17 cellular contexts compared by ENCODE assay signal in the genomic region with DNA sequence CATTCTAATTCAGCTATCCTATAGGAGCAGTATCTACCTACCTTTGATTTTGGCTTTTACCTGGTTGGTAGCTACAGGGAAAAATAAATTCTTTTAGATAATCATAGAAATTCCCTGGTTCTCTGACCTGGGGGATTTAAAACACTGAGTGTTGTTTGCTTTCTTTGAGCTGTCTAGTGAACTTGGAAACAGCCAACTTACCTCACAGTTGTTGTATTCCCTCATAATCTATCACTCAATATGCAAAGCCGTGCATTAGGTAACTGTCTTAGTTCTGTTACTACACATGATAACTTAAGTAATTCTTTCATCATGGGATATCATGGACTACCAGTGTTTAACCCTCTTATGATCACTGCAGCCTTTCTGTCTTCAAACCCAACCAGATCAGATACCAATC.
DNase-seq lines count a peak whose midpoint lies in the region; ATAC-seq and TF ChIP-seq lines count a peak whose summit lies in the region.
"Had no signal": no experiment of that assay in that cellular context is flagged by ENCODE, and none has a peak within 500 bp of the region (broad histone marks: within the 10 kb centered on the region; RNA-seq: fewer than 3 reads in every experiment).

No MANE protein-coding gene starts in this region.

- no peaks in the 10 kb centered on the region for H3K9me2 ChIP-seq in OCI-LY1 (ENCODE audit: low read depth, low read length)

- CTCF ChIA-PET in CD8-positive, alpha-beta T cell (lab: Charles Lee), result no interaction called here

- peaks cover 15% of the 10 kb centered on the region for H3K36me3 ChIP-seq in CD4-positive, CD25-positive, alpha-beta regulatory T cell (ENCODE audit: control insufficient read depth, insufficient read depth, low read length)
- peaks cover 4% of the 10 kb centered on the region for H3K36me3 ChIP-seq in CD8-positive, alpha-beta T cell (ENCODE audit: insufficient read depth, low read length)
- H3K36me3 ChIP-seq in OCI-LY1 (ENCODE audit: insufficient read depth, low read length) (peaks cover 40% of the 10 kb centered on the region), tibial nerve (peaks cover 0 to 28% (median 0%) of the 10 kb centered on the region in 3 donors)

- no peaks in the 10 kb centered on the region for H3K27me3 Mint-ChIP-seq in CD4-positive, CD25-positive, alpha-beta regulatory T cell
- H3K27me3 Mint-ChIP-seq in CD8-positive, alpha-beta T cell (ENCODE audit: low read depth), result no peaks in the 10 kb centered on the region
- H3K27me3 Mint-ChIP-seq in immature natural killer cell (ENCODE audit: low read depth in 3 of 3), result no peaks in the 10 kb centered on the region

- no peak for TF ChIP-seq EP300 in tibial nerve (IDR thresholded peaks at IDR 0.05)

- no peak for TF ChIP-seq CTCF in CD8-positive, alpha-beta T cell (IDR thresholded peaks at IDR 0.05)
- TF ChIP-seq CTCF in OCI-LY1 (IDR thresholded peaks at IDR 0.05; ENCODE audit: low read length), result no peak
- no peak for TF ChIP-seq CTCF in tibial nerve (IDR thresholded peaks at IDR 0.05)

- ATAC-seq in CD4-positive, CD25-positive, alpha-beta regulatory T cell (ENCODE audit: low read depth in 2 of 2), result no peak
- ATAC-seq in CD8-positive, alpha-beta T cell, result no peak
- ATAC-seq: Panc1 had no signal

- peak overlapping the region; percentile 54 to 91 (median 78) for H3K4me3 Mint-ChIP-seq in CD4-positive, CD25-positive, alpha-beta regulatory T cell
- peak overlapping the region; percentile 78 for H3K4me3 Mint-ChIP-seq in CD8-positive, alpha-beta T cell
- H3K4me3 Mint-ChIP-seq in immature natural killer cell, result peak overlapping the region; percentile 83 to 94 (median 88)
- H3K4me3 Mint-ChIP-seq: nephron had no signal

- 85 to 97% methylated on average over 1 of the region's 1 CpG for WGBS in tibial nerve, 2 donors

- POLR2A ChIA-PET in CD8-positive, alpha-beta T cell (lab: Charles Lee), result no interaction called here

- peak overlapping the region; percentile 89 for H3K4me3 ChIP-seq in CD4-positive, CD25-positive, alpha-beta regulatory T cell (ENCODE audit: low read depth, low read length)
- peak overlapping the region; percentile 24 for H3K4me3 ChIP-seq in CD8-positive, alpha-beta T cell (ENCODE audit: low read depth, low read length)
- H3K4me3 ChIP-seq in OCI-LY1 (ENCODE audit: low read depth, low read length, poor library complexity, severe bottlenecking) (no peak overlapping the region), tibial nerve (no peak overlapping the region)
- H3K4me3 ChIP-seq: BLaER1, SK-N-MC, testis had no signal

- H3F3A ChIP-seq in OCI-LY1 (ENCODE audit: insufficient read depth, low read length), result no peaks in the 10 kb centered on the region

- no peak overlapping the region for H2AFZ ChIP-seq in OCI-LY1 (ENCODE audit: low read length)

- H3K4me1 Mint-ChIP-seq in CD4-positive, CD25-positive, alpha-beta regulatory T cell, result peaks cover 9 to 22% (median 16%) of the 10 kb centered on the region in 4 donors
- peaks cover 13% of the 10 kb centered on the region for H3K4me1 Mint-ChIP-seq in CD8-positive, alpha-beta T cell (ENCODE audit: low read depth)
- H3K4me1 Mint-ChIP-seq in immature natural killer cell, result peaks cover 14 to 15% of the 10 kb centered on the region in 2 donors

- no peaks in the 10 kb centered on the region for H3K9me3 ChIP-seq in CD4-positive, CD25-positive, alpha-beta regulatory T cell (ENCODE audit: control insufficient read depth in 2 of 2, low read length in 2 of 2)
- no peaks in the 10 kb centered on the region for H3K9me3 ChIP-seq in CD8-positive, alpha-beta T cell (ENCODE audit: low read length)
- H3K9me3 ChIP-seq in OCI-LY1 (ENCODE audit: low read length), result 0 out of 2 replicates have a peak, but pooled peaks cover 3% of the 10 kb centered on the region
- no peaks in the 10 kb centered on the region for H3K9me3 ChIP-seq in tibial nerve
- H3K9me3 ChIP-seq: testis had no signal

- H3K4me1 ChIP-seq in CD4-positive, CD25-positive, alpha-beta regulatory T cell (ENCODE audit: control insufficient read depth, insufficient read depth, low read length, poor library complexity, severe bottlenecking), result peaks cover 12% of the 10 kb centered on the region
- no peaks in the 10 kb centered on the region for H3K4me1 ChIP-seq in CD8-positive, alpha-beta T cell (ENCODE audit: insufficient read depth, low read length)
- H3K4me1 ChIP-seq in OCI-LY1 (ENCODE audit: insufficient read depth, low read length, severe bottlenecking), result no peaks in the 10 kb centered on the region
- H3K4me1 ChIP-seq in tibial nerve, result peaks cover 0 to 7% (median 3%) of the 10 kb centered on the region in 4 donors
- H3K4me1 ChIP-seq: BLaER1 had no signal

- DNase-seq in CD4-positive, CD25-positive, alpha-beta regulatory T cell, result no peak
- no peak for DNase-seq in CD8-positive, alpha-beta T cell
- DNase-seq in immature natural killer cell, result no peak
- no peak for DNase-seq in AML-193 (lab: John Stamatoyannopoulos, UW)
- DNase-seq in NCI-H82 treated with DMSO at 0.1 percent for 48 hours (lab: John Stamatoyannopoulos, UW; ENCODE audit: unreplicated experiment), result no peak
- DNase-seq in tibial nerve (ENCODE audit: low spot score in 2 of 2), result no peak
- DNase-seq: activated CD4-positive, alpha-beta T cell treated with anti-CD3 and anti-CD28 coated beads for 48 hours; activated gamma-delta T cell; islet precursor cell; NCI-H82; stimulated activated CD4-positive, alpha-beta T cell treated with anti-CD3 and anti-CD28 coated beads, Interleukin-2, amount 100 ng/mL, for 48 hours; testis had no signal

- no peaks in the 10 kb centered on the region for H3K9me3 Mint-ChIP-seq in CD4-positive, CD25-positive, alpha-beta regulatory T cell
- no peaks in the 10 kb centered on the region for H3K9me3 Mint-ChIP-seq in CD8-positive, alpha-beta T cell
- no peaks in the 10 kb centered on the region for H3K9me3 Mint-ChIP-seq in immature natural killer cell

- no peak for TF ChIP-seq POLR2A in tibial nerve (IDR thresholded peaks at IDR 0.05)

- no peaks in the 10 kb centered on the region for H4K20me1 ChIP-seq in OCI-LY1 (ENCODE audit: insufficient read depth, low read length)
- H4K20me1 ChIP-seq: BLaER1 had no signal

- peak overlapping the region; percentile 64 for H3K27ac ChIP-seq in CD4-positive, CD25-positive, alpha-beta regulatory T cell (ENCODE audit: insufficient read depth, low read length, poor library complexity, severe bottlenecking)
- H3K27ac ChIP-seq in CD8-positive, alpha-beta T cell (ENCODE audit: low read depth, low read length), result no peak overlapping the region
- H3K27ac ChIP-seq in OCI-LY1 (ENCODE audit: low read depth, low read length, poor library complexity, severe bottlenecking), result no peak overlapping the region
- no peak overlapping the region for H3K27ac ChIP-seq in tibial nerve
- H3K27ac ChIP-seq: BLaER1, SK-N-MC, testis had no signal

- peak overlapping the region; percentile 84 to 94 (median 92) for H3K27ac Mint-ChIP-seq in CD4-positive, CD25-positive, alpha-beta regulatory T cell
- peak overlapping the region; percentile 28 for H3K27ac Mint-ChIP-seq in CD8-positive, alpha-beta T cell
- peak overlapping the region; percentile 89 to 94 (median 92) for H3K27ac Mint-ChIP-seq in immature natural killer cell
- H3K27ac Mint-ChIP-seq: nephron had no signal

- H3K4me2 ChIP-seq in OCI-LY1 (ENCODE audit: low read length), result peak overlapping the region; percentile 26; the same call in 1 of the 2 replicates
- H3K4me2 ChIP-seq: BLaER1 had no signal

- no peak overlapping the region for H3K9ac ChIP-seq in OCI-LY1 (ENCODE audit: low read length)
- H3K9ac ChIP-seq: BLaER1 had no signal

- H3K79me2 ChIP-seq in OCI-LY1 (ENCODE audit: insufficient read depth, low read length), result no peaks in the 10 kb centered on the region

- peaks cover 31% of the 10 kb centered on the region for H3K36me3 Mint-ChIP-seq in CD4-positive, CD25-positive, alpha-beta regulatory T cell
- peaks cover 56% of the 10 kb centered on the region for H3K36me3 Mint-ChIP-seq in CD8-positive, alpha-beta T cell
- H3K36me3 Mint-ChIP-seq in immature natural killer cell, result peaks cover 7 to 21% (median 7%) of the 10 kb centered on the region in 3 donors

- no peaks in the 10 kb centered on the region for H3K27me3 ChIP-seq in CD4-positive, CD25-positive, alpha-beta regulatory T cell (ENCODE audit: control insufficient read depth, insufficient read depth, low read length)
- no peaks in the 10 kb centered on the region for H3K27me3 ChIP-seq in CD8-positive, alpha-beta T cell (ENCODE audit: insufficient read depth, low read length)
- H3K27me3 ChIP-seq in OCI-LY1 (ENCODE audit: insufficient read depth, low read length), result no peaks in the 10 kb centered on the region
- H3K27me3 ChIP-seq in tibial nerve, result no peaks in the 10 kb centered on the region
- H3K27me3 ChIP-seq: BLaER1, testis had no signal

- intact Hi-C loops in CD8-positive, alpha-beta T cell (cut with DNase I, micrococcal nuclease), result no loop called here

Comparison
In these comparisons a context has a peak if more than half of its experiments do, and no peak if none do; other contexts are left out.
1. H3K4me3 ChIP-seq: peak in CD4-positive, CD25-positive, alpha-beta regulatory T cell (single experiment) and CD8-positive, alpha-beta T cell (single experiment); none in OCI-LY1 (single experiment) and tibial nerve (0 of 4).
2. H3K27ac Mint-ChIP-seq: peak in every context shown above with its lines; median percentile 92 in CD4-positive, CD25-positive, alpha-beta regulatory T cell; 92 in immature natural killer cell; 28 in CD8-positive, alpha-beta T cell.
3. Peak in every context shown above with its lines, with median percentiles within 50 percentile points of each other: H3K4me3 Mint-ChIP-seq.